ENCODE assay signal across 7 cellular contexts in genomic region chrX:103405009-103405333, GRCh38. TPM values are rescaled to one million over a fixed set of nuclear protein-coding genes. Genes with fewer than 3 reads are reported as not detected.
DNase-seq lines count a peak whose midpoint lies in the region; ATAC-seq lines count a peak whose summit lies in the region.

No MANE protein-coding gene starts in this region.

- no peak for DNase-seq in HAP-1 (ENCODE audit: low spot score in 2 of 2)
- no peak for DNase-seq in SJCRH30
- DNase-seq in right cardiac atrium = no peak
- DNase-seq in stimulated activated naive B cell treated with anti-CD40 and anti-IgM and Interleukin-4, amounts not matched to agents 10 μg/mL and 1 μg/mL and 100 μg/mL, for 72 hours = peak; percentile 4
- DNase-seq in posterior cingulate gyrus = no peak
- no peak for DNase-seq in NCI-H187 treated with DMSO at 0.1 percent for 48 hours (lab: John Stamatoyannopoulos, UW)

- H3K4me3 Mint-ChIP-seq in stimulated activated naive B cell treated with anti-CD40 and anti-IgM and Interleukin-4, amounts not matched to agents 10 μg/mL and 1 μg/mL and 100 μg/mL, for 72 hours = peak overlapping the region; percentile 86 to 90

- H3K27me3 ChIP-seq in HAP-1 (ENCODE audit: low read depth) (no peaks in the 10 kb centered on the region), SJCRH30 (no peaks in the 10 kb centered on the region), right cardiac atrium (ENCODE audit: control insufficient read depth, insufficient read depth) (no peaks in the 10 kb centered on the region)

- H3K4me3 ChIP-seq in HAP-1 = peak overlapping the region; percentile 65
- H3K4me3 ChIP-seq in SJCRH30 = peak overlapping the region; percentile 70
- peak overlapping the region; percentile 87 for H3K4me3 ChIP-seq in right cardiac atrium (ENCODE audit: low read length)

- H3K4me1 ChIP-seq in HAP-1 (peaks cover 9% of the 10 kb centered on the region), SJCRH30 (no peaks in the 10 kb centered on the region), right cardiac atrium (ENCODE audit: control insufficient read depth, insufficient read depth, low read length) (no peaks in the 10 kb centered on the region)

- H3K4me1 Mint-ChIP-seq in stimulated activated naive B cell treated with anti-CD40 and anti-IgM and Interleukin-4, amounts not matched to agents 10 μg/mL and 1 μg/mL and 100 μg/mL, for 72 hours = peaks cover 3 to 6% of the 10 kb centered on the region in 2 donors

- no peaks in the 10 kb centered on the region for H3K9me3 ChIP-seq in HAP-1
- no peaks in the 10 kb centered on the region for H3K9me3 ChIP-seq in SJCRH30 (replicated peaks)
- H3K9me3 ChIP-seq in right cardiac atrium (ENCODE audit: control insufficient read depth, low read length) = no peaks in the 10 kb centered on the region

- intact Hi-C loops in right cardiac atrium (cut with DNase I) (no loop called here), posterior cingulate gyrus (cut with DNase I) (no loop called here)

- in situ Hi-C loops in HAP-1 (cut with MboI; ENCODE audit: low sequenced_read_pairs) = no loop called here

- H3K36me3 ChIP-seq in HAP-1 (replicated peaks) (no peaks in the 10 kb centered on the region; the same call in 1 of the 2 replicates), SJCRH30 (no peaks in the 10 kb centered on the region)

- H3K27ac Mint-ChIP-seq in stimulated activated naive B cell treated with anti-CD40 and anti-IgM and Interleukin-4, amounts not matched to agents 10 μg/mL and 1 μg/mL and 100 μg/mL, for 72 hours = peak overlapping the region; percentile 91

- ATAC-seq in right cardiac atrium (no peak), GM18873 (IDR thresholded peaks at IDR 0.05; ENCODE audit: low FRiP score, unreplicated experiment) (no peak)
- ATAC-seq in stimulated activated naive B cell treated with anti-CD40 and anti-IgM and Interleukin-4, amounts not matched to agents 10 μg/mL and 1 μg/mL and 100 μg/mL, for 72 hours (replicated peaks) = peak in 1 of 2 donors; percentile 53

- H3K9me3 Mint-ChIP-seq in stimulated activated naive B cell treated with anti-CD40 and anti-IgM and Interleukin-4, amounts not matched to agents 10 μg/mL and 1 μg/mL and 100 μg/mL, for 72 hours = no peaks in the 10 kb centered on the region

- peaks cover 4 to 16% of the 10 kb centered on the region in 2 donors for H3K27me3 Mint-ChIP-seq in stimulated activated naive B cell treated with anti-CD40 and anti-IgM and Interleukin-4, amounts not matched to agents 10 μg/mL and 1 μg/mL and 100 μg/mL, for 72 hours

- H3K27ac ChIP-seq in SJCRH30 (peak overlapping the region; percentile 33; the same call in 1 of the 2 replicates), right cardiac atrium (ENCODE audit: low read length) (peak overlapping the region; percentile 52)

- 3% methylated on average over 7 of the region's 7 CpGs for WGBS in right cardiac atrium

- peaks cover 3 to 5% of the 10 kb centered on the region in 2 donors for H3K36me3 Mint-ChIP-seq in stimulated activated naive B cell treated with anti-CD40 and anti-IgM and Interleukin-4, amounts not matched to agents 10 μg/mL and 1 μg/mL and 100 μg/mL, for 72 hours

RNA-seq across cellular contexts. Expression of gene BEX3, which starts 28.6 kb away (rescaled TPM):
- 226 and 238 TPM in 2 replicates for total RNA-seq in SJCRH30 (2014; rRNA removed; shearing (Covaris generic))
- 100 to 1,000 TPM; 185 to 244 (median 213) TPM for total RNA-seq in right cardiac atrium
- polyA plus RNA-seq in right cardiac atrium = 305 TPM

RNA-seq across cellular contexts. Expression of gene TCEAL9, which starts 48.7 kb away (rescaled TPM):
- total RNA-seq in SJCRH30 (2014; rRNA removed; shearing (Covaris generic)) = 154 and 183 TPM in 2 replicates
- 10 to 100 TPM; 32.2 to 47.0 (median 35.2) TPM for total RNA-seq in right cardiac atrium
- polyA plus RNA-seq in right cardiac atrium = 99.5 TPM
